Comparison of ENCODE assay signal across 8 cellular contexts in the genomic region with DNA sequence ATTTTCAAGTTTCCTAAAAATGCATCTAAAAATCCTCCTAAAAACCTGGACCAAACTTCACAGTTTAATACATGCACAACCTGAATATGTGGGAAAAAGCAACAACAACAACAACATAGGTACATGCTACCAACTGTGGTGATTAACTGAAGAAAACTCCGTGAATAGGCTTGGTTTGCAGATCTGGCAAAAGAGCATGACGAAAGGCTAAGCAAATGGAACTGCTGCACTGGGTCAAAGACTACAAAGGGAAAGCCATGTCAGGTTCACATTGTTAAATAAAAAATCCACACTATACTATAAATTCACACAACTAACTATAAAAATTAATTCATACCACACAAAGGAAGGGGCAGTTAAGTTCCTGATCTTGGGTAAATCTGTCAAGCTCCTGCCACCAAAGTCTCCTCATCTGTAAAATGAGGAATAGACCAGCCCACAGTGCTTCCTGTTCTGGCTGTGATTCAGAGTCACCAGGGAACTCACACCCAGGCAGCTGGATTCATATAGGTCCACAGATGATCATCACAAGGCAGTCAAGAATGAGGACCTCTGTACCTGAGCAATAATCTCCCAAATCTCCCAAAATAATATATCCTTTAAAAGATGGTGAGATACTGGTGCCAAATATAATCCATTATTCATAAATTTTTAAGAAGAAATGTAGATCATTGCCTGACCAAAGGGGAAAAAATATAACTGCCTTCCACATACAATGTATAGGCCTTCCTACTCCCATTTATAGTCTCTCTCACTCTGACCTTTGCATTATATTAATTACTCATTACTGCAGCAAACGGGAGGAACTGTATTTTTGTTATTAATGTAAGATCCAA. TPM values are rescaled to one million over a fixed set of nuclear protein-coding genes. Genes with fewer than 3 reads are reported as not detected.
A peak's percentile ranks its signal among the peaks of the same experiment; 100 is the strongest.
DNase-seq lines count a peak whose midpoint lies in the region; ATAC-seq, FAIRE-seq and TF ChIP-seq lines count a peak whose summit lies in the region.

No MANE protein-coding gene starts in this region.

- H3K9ac ChIP-seq in BLaER1 (no peak overlapping the region), K562 (ENCODE audit: insufficient read depth in 1 of 2, low read depth in 2 of 2, low read length in 2 of 2) (peak overlapping the region in 1 of 2 experiments; percentile 13; a peak in 1 of 4 replicates)

- TF ChIP-seq CTCF in K562 (IDR thresholded peaks at IDR 0.05 in 2 of 3, conservative IDR thresholded peaks at IDR 0.05 in 1 of 3; ENCODE audit: insufficient read depth in 2 of 3, low read depth in 1 of 3, low read length in 3 of 3) = no peak

- POLR2A ChIA-PET in K562 (lab: Yijun Ruan, JAX) = interaction anchor here (0.6 to 5.1 kb wide), 5 partner anchors 9 to 32 kb away, joined by 3 to 27 read pairs (median 4); no protein-coding TSS in a partner anchor

- H3K9me3 ChIP-seq in BLaER1 (no peaks in the 10 kb centered on the region), K562 (replicated peaks; ENCODE audit: control insufficient read depth, insufficient read depth, low read depth, low read length) (no peaks in the 10 kb centered on the region), mesodermal cell (ENCODE audit: control insufficient read depth, low read length) (no peaks in the 10 kb centered on the region)

- in situ Hi-C loops in K562 (cut with MboI) = no loop called here

- H3K4me3 ChIP-seq in BLaER1 (no peak overlapping the region), K562 (no peak overlapping the region), mesodermal cell (ENCODE audit: extremely low read depth, insufficient read depth, low read length, poor library complexity, severe bottlenecking) (no peak overlapping the region)

- 45% methylated on average over 3 of the region's 3 CpGs for WGBS in K562 (ENCODE audit: insufficient coverage, low coverage, missing lambda C conversion rate)
- WGBS in mesodermal cell (ENCODE audit: insufficient coverage in 2 of 2), 2 experiments = 83 to 100% methylated on average over 2 of the region's 3 CpGs

- H3K27me3 ChIP-seq in BLaER1 (no peaks in the 10 kb centered on the region), K562 (ENCODE audit: control insufficient read depth in 2 of 2, insufficient read depth in 2 of 2, low read length in 2 of 2) (no peaks in the 10 kb centered on the region)

- BruUV-seq in K562 (replicated peaks; lab: Mats Ljungman, UMichigan) = no TSS peak

- peak; percentile 52 for FAIRE-seq in K562 (lab: Jason Lieb, UNC)

- H3K36me3 ChIP-seq in BLaER1 (no peaks in the 10 kb centered on the region), K562 (ENCODE audit: control insufficient read depth, insufficient read depth, low read length) (peaks cover 33% of the 10 kb centered on the region), mesodermal cell (ENCODE audit: control insufficient read depth, insufficient read depth, low read length) (peaks cover 20% of the 10 kb centered on the region)

- no peak overlapping the region for H3K27ac ChIP-seq in BLaER1
- H3K27ac ChIP-seq in K562 (ENCODE audit: extremely low read depth, low read depth, low read length) = peak overlapping the region; percentile 35; the same call in 2 of the 3 replicates
- H3K27ac ChIP-seq in mesodermal cell (ENCODE audit: low read depth, low read length, severe bottlenecking) = peak overlapping the region; percentile 23

- intact Hi-C loops in K562 (cut with micrococcal nuclease) = no loop called here

- H3K4me2 ChIP-seq in BLaER1 (peak overlapping the region; percentile 41), K562 (ENCODE audit: insufficient read depth, low read length) (no peak overlapping the region; the same call in 1 of the 2 replicates)

- TF ChIP-seq RAD21 in K562 (CRISPR knock-in tag; conservative IDR thresholded peaks at IDR 0.05 in 1 of 2, IDR thresholded peaks at IDR 0.05 in 1 of 2) = no peak

- DNase-seq in M059J (ENCODE audit: low read depth) = peak; percentile 70
- DNase-seq in K562 (ENCODE audit: extremely low read depth in 1 of 4, low spot score in 3 of 4) = peak in 2 of 4 experiments; percentile 31 to 52
- no peak for DNase-seq in NCI-H774 (lab: John Stamatoyannopoulos, UW)
- DNase-seq in HT-29 (ENCODE audit: low spot score) = no peak
- no peak for DNase-seq in HuH-7 (ENCODE audit: low spot score)

- H4K20me1 ChIP-seq in BLaER1 (peaks cover 99% of the 10 kb centered on the region), K562 (replicated peaks; ENCODE audit: control insufficient read depth, insufficient read depth, low read length) (peaks cover 53% of the 10 kb centered on the region)

- no peak overlapping the region for H2AFZ ChIP-seq in K562 (ENCODE audit: low read depth, low read length)

- H3K4me1 ChIP-seq in BLaER1 (peaks cover 65% of the 10 kb centered on the region), K562 (replicated peaks in 1 of 2; ENCODE audit: control insufficient read depth in 2 of 2, insufficient read depth in 2 of 2, low read length in 2 of 2) (peaks cover 13 to 79% of the 10 kb centered on the region in 2 experiments), mesodermal cell (ENCODE audit: control insufficient read depth, insufficient read depth, low read length, poor library complexity, severe bottlenecking) (peaks cover 58% of the 10 kb centered on the region)

- TF ChIP-seq POLR2A in K562 (conservative IDR thresholded peaks at IDR 0.05) = no peak

- peaks cover 4% of the 10 kb centered on the region for H3K9me1 ChIP-seq in K562 (ENCODE audit: control insufficient read depth, insufficient read depth, low read length)

- H3K79me2 ChIP-seq in K562 (ENCODE audit: control insufficient read depth, insufficient read depth, low read length) = peaks cover 100% of the 10 kb centered on the region

- ATAC-seq in K562 (peak; percentile 52), HG02571 (IDR thresholded peaks at IDR 0.05; ENCODE audit: unreplicated experiment) (no peak)

- TF ChIP-seq EP300 in K562 (IDR thresholded peaks at IDR 0.05; ENCODE audit: low read length) = no peak

- CTCF ChIA-PET in K562 (lab: Yijun Ruan, JAX; ENCODE audit: low intra/inter-chr PET ratio) = no interaction called here

TF ChIP-seq in K562, 482 proteins besides CTCF, POLR2A, EP300 and RAD21:
- no peak for TF ChIP-seq MYC (IDR thresholded peaks at IDR 0.05; ENCODE audit: low read depth, low read length)
- TF ChIP-seq MYC (CRISPR knock-in tag; IDR thresholded peaks at IDR 0.05; ENCODE audit: borderline replicate concordance, low read depth) = no peak
- no peak for TF ChIP-seq SAP30 (IDR thresholded peaks at IDR 0.05; ENCODE audit: borderline replicate concordance, insufficient read depth, low read depth, low read length, poor library complexity, severe bottlenecking)
- TF ChIP-seq, protein P1, sequence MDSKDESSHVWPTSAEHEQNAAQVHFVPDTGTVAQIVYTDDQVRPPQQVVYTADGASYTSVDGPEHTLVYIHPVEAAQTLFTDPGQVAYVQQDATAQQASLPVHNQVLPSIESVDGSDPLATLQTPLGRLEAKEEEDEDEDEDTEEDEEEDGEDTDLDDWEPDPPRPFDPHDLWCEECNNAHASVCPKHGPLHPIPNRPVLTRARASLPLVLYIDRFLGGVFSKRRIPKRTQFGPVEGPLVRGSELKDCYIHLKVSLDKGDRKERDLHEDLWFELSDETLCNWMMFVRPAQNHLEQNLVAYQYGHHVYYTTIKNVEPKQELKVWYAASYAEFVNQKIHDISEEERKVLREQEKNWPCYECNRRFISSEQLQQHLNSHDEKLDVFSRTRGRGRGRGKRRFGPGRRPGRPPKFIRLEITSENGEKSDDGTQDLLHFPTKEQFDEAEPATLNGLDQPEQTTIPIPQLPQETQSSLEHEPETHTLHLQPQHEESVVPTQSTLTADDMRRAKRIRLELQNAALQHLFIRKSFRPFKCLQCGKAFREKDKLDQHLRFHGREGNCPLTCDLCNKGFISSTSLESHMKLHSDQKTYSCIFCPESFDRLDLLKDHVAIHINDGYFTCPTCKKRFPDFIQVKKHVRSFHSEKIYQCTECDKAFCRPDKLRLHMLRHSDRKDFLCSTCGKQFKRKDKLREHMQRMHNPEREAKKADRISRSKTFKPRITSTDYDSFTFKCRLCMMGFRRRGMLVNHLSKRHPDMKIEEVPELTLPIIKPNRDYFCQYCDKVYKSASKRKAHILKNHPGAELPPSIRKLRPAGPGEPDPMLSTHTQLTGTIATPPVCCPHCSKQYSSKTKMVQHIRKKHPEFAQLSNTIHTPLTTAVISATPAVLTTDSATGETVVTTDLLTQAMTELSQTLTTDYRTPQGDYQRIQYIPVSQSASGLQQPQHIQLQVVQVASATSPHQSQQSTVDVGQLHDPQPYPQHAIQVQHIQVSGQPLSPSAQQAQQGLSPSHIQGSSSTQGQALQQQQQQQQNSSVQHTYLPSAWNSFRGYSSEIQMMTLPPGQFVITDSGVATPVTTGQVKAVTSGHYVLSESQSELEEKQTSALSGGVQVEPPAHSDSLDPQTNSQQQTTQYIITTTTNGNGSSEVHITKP (IDR thresholded peaks at IDR 0.05; ENCODE audit: partially characterized antibody) = peak; percentile 27
- no peak for TF ChIP-seq RNF2 (IDR thresholded peaks at IDR 0.05)
- 0 out of 4 replicates have a peak, but pooled peaks of 1 of the 2 experiments have one; percentile 16 for TF ChIP-seq RCOR1 (IDR thresholded peaks at IDR 0.05; ENCODE audit: borderline replicate concordance in 1 of 2, low read depth in 2 of 2, low read length in 2 of 2)
- TF ChIP-seq SPI1 (IDR thresholded peaks at IDR 0.05; ENCODE audit: borderline replicate concordance, low read depth, low read length) = peak; percentile 42; the same call in 1 of the 2 replicates

RNA-seq across cellular contexts. Expression of a gene that starts 7.0 kb away (rescaled TPM):
- 118 and 171 TPM in 2 replicates for total RNA-seq in M059J (2014; rRNA removed; shearing (Covaris generic))
- total RNA-seq in K562 (2011; cell fraction: chromatin; rRNA removed; ENCODE audit: low replicate concordance) = 275 and 365 TPM in 2 replicates
- total RNA-seq in K562 (2011; cell fraction: nucleolus; rRNA removed) = 109 and 134 TPM in 2 replicates
- 215 and 268 TPM in 2 replicates for total RNA-seq in K562 (2011; cell fraction: nucleoplasm; rRNA removed)
- total RNA-seq in K562 (2014; rRNA removed) (118 and 123 TPM in 2 replicates), K562 (2014; rRNA removed; fragmentation: Illumina TruSeq; extraction: Trizol) (154 and 166 TPM in 2 replicates), K562 (2015; rRNA removed; fragmentation: Illumina TruSeq; extraction: Trizol) (141 and 147 TPM in 2 replicates), K562 (2021) (206 TPM in 2 replicates)
- polyA plus RNA-seq in K562 (2011; rRNA removed) (265 and 280 TPM in 2 replicates), K562 (2014; fragmentation: Illumina TruSeq; extraction: Trizol) (142 and 159 TPM in 2 replicates), K562 (2014; fragmentation: Nextera tagmentation; extraction: Ambion mirVana) (10 to 100 TPM; 55.2 to 68.6 TPM), K562 (2014; rRNA removed) (125 and 150 TPM in 2 replicates)
- polyA plus RNA-seq in K562 (2011; cell fraction: cytosol; rRNA removed) = 140 and 201 TPM in 2 replicates
- polyA plus RNA-seq in K562 (2011; cell fraction: nucleus; rRNA removed) = 132 and 151 TPM in 2 replicates
- polyA plus RNA-seq in K562 (2012) = 106 and 126 TPM in 2 replicates
- polyA minus RNA-seq in K562 (2011; rRNA and poly(A)+ RNA removed) = 667 and 775 TPM in 2 replicates
- polyA minus RNA-seq in K562 (2011; cell fraction: cytosol; rRNA and poly(A)+ RNA removed) = 210 and 245 TPM in 2 replicates
- 85.0 and 160 TPM in 2 replicates for polyA minus RNA-seq in K562 (2011; cell fraction: nucleus; rRNA and poly(A)+ RNA removed)
- polyA plus RNA-seq in mesodermal cell (2013, experiment 1 of 2) = 168 TPM
- polyA plus RNA-seq in mesodermal cell (2013, experiment 2 of 2) = 149 TPM
- total RNA-seq in HT-29 (2014; rRNA removed; shearing (Covaris generic)) = 62.9 and 67.5 TPM in 2 replicates
